Comparison of ENCODE assay signal across 10 cellular contexts in genomic region chr3:185216587-185216918, GRCh38. TPM values are rescaled to one million over a fixed set of nuclear protein-coding genes. Genes with fewer than 3 reads are reported as not detected.
DNase-seq lines count a peak whose midpoint lies in the region; ATAC-seq and TF ChIP-seq lines count a peak whose summit lies in the region.
"Had no signal": no experiment of that assay in that cellular context is flagged by ENCODE, and none has a peak within 500 bp of the region (broad histone marks: within the 10 kb centered on the region; RNA-seq: fewer than 3 reads in every experiment).

No MANE protein-coding gene starts in this region.

- H3K4me1 ChIP-seq in right lobe of liver, result peaks cover 0 to 7% (median 0%) of the 10 kb centered on the region in 4 donors
- H3K4me1 ChIP-seq in testis, result peaks cover 6% of the 10 kb centered on the region
- H3K4me1 ChIP-seq in effector memory CD4-positive, alpha-beta T cell (ENCODE audit: control insufficient read depth, insufficient read depth, low read length, poor library complexity, severe bottlenecking), result no peaks in the 10 kb centered on the region

- H3K9me3 ChIP-seq in right lobe of liver (no peaks in the 10 kb centered on the region), testis (no peaks in the 10 kb centered on the region)
- H3K9me3 ChIP-seq in effector memory CD4-positive, alpha-beta T cell (ENCODE audit: control insufficient read depth, low read length), result no peaks in the 10 kb centered on the region

- peak; percentile 3 for DNase-seq in NCI-H1092 (lab: John Stamatoyannopoulos, UW)
- DNase-seq in choroid plexus epithelial cell (ENCODE audit: low read depth), result peak; percentile 19
- peak in 1 of 3 donors; percentile 51 for DNase-seq in right lobe of liver
- DNase-seq in testis, result peak; percentile 48
- no peak for DNase-seq in NCI-H1694 (lab: John Stamatoyannopoulos, UW)
- DNase-seq in effector memory CD4-positive, alpha-beta T cell, result no peak
- DNase-seq: activated T-cell treated with anti-CD3 and anti-CD28 coated beads, Interleukin-2, amount 50 U/mL, for 24 hours; stimulated activated naive CD8-positive, alpha-beta T cell treated with anti-CD3 and anti-CD28 coated beads, Interleukin-15, amount 100 ng/mL, for 72 hours had no signal

- H3K4me3 ChIP-seq in choroid plexus epithelial cell (ENCODE audit: low read depth, low read length) (peak overlapping the region; percentile 47), right lobe of liver (peak overlapping the region in 1 of 3 donors; percentile 6), testis (no peak overlapping the region)
- H3K4me3 ChIP-seq in effector memory CD4-positive, alpha-beta T cell (ENCODE audit: insufficient read depth, low read depth, low read length, poor library complexity, severe bottlenecking), result no peak overlapping the region
- H3K4me3 ChIP-seq: SK-N-MC had no signal

- TF ChIP-seq POLR2A in right lobe of liver (IDR thresholded peaks at IDR 0.05) (no peak), testis (IDR thresholded peaks at IDR 0.05) (no peak)

- intact Hi-C loops in right lobe of liver (cut with DNase I) (no loop called here), testis (cut with DNase I; ENCODE audit: low total_unique reads) (no loop called here)

- TF ChIP-seq CTCF in choroid plexus epithelial cell (conservative IDR thresholded peaks at IDR 0.05; ENCODE audit: low read depth, low read length) (no peak), right lobe of liver (IDR thresholded peaks at IDR 0.05) (peak in 1 of 4 donors; percentile 23), testis (IDR thresholded peaks at IDR 0.05) (no peak)

- 31% methylated on average over 3 of the region's 3 CpGs for WGBS in right lobe of liver (ENCODE audit: insufficient coverage, low coverage, low lambda C conversion rate, missing lambda C conversion rate)
- WGBS in testis, 2 donors, result 4 to 11% methylated on average over 3 of the region's 3 CpGs

- H3K27ac ChIP-seq in right lobe of liver (peak overlapping the region in 2 of 3 donors; percentile 24 to 29), testis (peak overlapping the region; percentile 36 to 75)
- no peak overlapping the region for H3K27ac ChIP-seq in effector memory CD4-positive, alpha-beta T cell (ENCODE audit: insufficient read depth, low read length, poor library complexity, severe bottlenecking)
- H3K27ac ChIP-seq: SK-N-MC had no signal

- ATAC-seq in right lobe of liver (peak; percentile 87 to 98 (median 92)), GM21786 (IDR thresholded peaks at IDR 0.05; ENCODE audit: unreplicated experiment) (no peak)
- ATAC-seq: stimulated activated naive CD8-positive, alpha-beta T cell treated with anti-CD3 and anti-CD28 coated beads, Interleukin-15, amount 100 ng/mL, for 72 hours had no signal

- H3K27me3 ChIP-seq in right lobe of liver (no peaks in the 10 kb centered on the region), testis (no peaks in the 10 kb centered on the region)
- no peaks in the 10 kb centered on the region for H3K27me3 ChIP-seq in effector memory CD4-positive, alpha-beta T cell (replicated peaks; ENCODE audit: control insufficient read depth, insufficient read depth, low read length, poor library complexity, severe bottlenecking)

- peaks cover 0 to 42% (median 15%) of the 10 kb centered on the region in 4 donors for H3K36me3 ChIP-seq in right lobe of liver
- no peaks in the 10 kb centered on the region for H3K36me3 ChIP-seq in testis (ENCODE audit: low read depth, missing control alignments)
- H3K36me3 ChIP-seq in effector memory CD4-positive, alpha-beta T cell (ENCODE audit: control insufficient read depth, insufficient read depth, low read length), result no peaks in the 10 kb centered on the region

RNA-seq across cellular contexts. Expression of gene EHHADH, which starts 37.3 kb away (rescaled TPM):
- 100 to 1,000 TPM; 138 to 322 (median 216) TPM for total RNA-seq in right lobe of liver
- total RNA-seq in testis, result 1 to 10 TPM; 5.2 to 7.5 TPM
- polyA plus RNA-seq in testis (ENCODE audit: insufficient read depth, low read depth, low replicate concordance), result 6.1 TPM

Comparison
In these comparisons a context has a peak if more than half of its experiments do, and no peak if none do; other contexts are left out.
1. DNase-seq: peak in NCI-H1092 (single experiment), choroid plexus epithelial cell (single experiment) and testis (single experiment); none in NCI-H1694 (single experiment) and effector memory CD4-positive, alpha-beta T cell (0 of 3).
2. RNA of gene EHHADH, which starts 37.3 kb away (total RNA-seq): 138 to 322 TPM in right lobe of liver; 5.2 to 7.5 TPM in testis; every median in the first group is over 10 times any median in the second.